Comparison of ENCODE assay signal across 14 cellular contexts in genomic region chr1:169090900-169091311, GRCh38. TPM values are rescaled to one million over a fixed set of nuclear protein-coding genes. Genes with fewer than 3 reads are reported as not detected.
DNase-seq lines count a peak whose midpoint lies in the region; ATAC-seq, FAIRE-seq and TF ChIP-seq lines count a peak whose summit lies in the region.
"Had no signal": no experiment of that assay in that cellular context is flagged by ENCODE, and none has a peak within 500 bp of the region (broad histone marks: within the 10 kb centered on the region; RNA-seq: fewer than 3 reads in every experiment).

No MANE protein-coding gene starts in this region.

- H3K4me3 ChIP-seq in H1 (ENCODE audit: extremely low read depth in 1 of 4, insufficient read depth in 2 of 4, low read depth in 3 of 4, low read length in 4 of 4), result no peak overlapping the region
- H3K4me3 ChIP-seq: lower lobe of right lung, MG63 had no signal

- no peak for TF ChIP-seq CTCF in H1 (IDR thresholded peaks at IDR 0.05; ENCODE audit: control extremely low read depth in 1 of 3, insufficient read depth in 1 of 3, low read depth in 1 of 3, low read length in 3 of 3)
- TF ChIP-seq CTCF in progenitor cell of endocrine pancreas (IDR thresholded peaks at IDR 0.05; ENCODE audit: unreplicated experiment), result no peak

- DNase-seq in H1 (ENCODE audit: low read depth in 1 of 2, low spot score in 2 of 2), result no peak
- no peak for DNase-seq in activated CD4-positive, alpha-beta memory T cell treated with anti-CD3 and anti-CD28 coated beads for 36 hours
- no peak for DNase-seq in progenitor cell of endocrine pancreas (ENCODE audit: low spot score, unreplicated experiment)
- no peak for DNase-seq in NCI-H748 treated with DMSO at 0.1 percent for 48 hours (lab: John Stamatoyannopoulos, UW)
- DNase-seq in central memory CD4-positive, alpha-beta T cell, result no peak
- DNase-seq: BE2C, lower lobe of right lung, MG63 had no signal

- no peak for TF ChIP-seq POLR2A in H1 (IDR thresholded peaks at IDR 0.05; ENCODE audit: control extremely low read depth in 1 of 2, low read depth in 2 of 2, low read length in 2 of 2)

- H2AK5ac ChIP-seq in H1 (ENCODE audit: low read depth, low read length), result no peak overlapping the region

- no peak overlapping the region for H3K14ac ChIP-seq in H1 (ENCODE audit: insufficient read length)

- H2BK15ac ChIP-seq in H1 (ENCODE audit: low read length), result no peak overlapping the region

- H3K79me1 ChIP-seq in H1 (ENCODE audit: low read depth, low read length), result no peaks in the 10 kb centered on the region

- H4K5ac ChIP-seq in H1 (ENCODE audit: insufficient read length, low read depth, low read length), result no peak overlapping the region

- no peak overlapping the region for H3K23ac ChIP-seq in H1 (ENCODE audit: insufficient read length)

- intact Hi-C loops in activated CD4-positive, alpha-beta memory T cell treated with anti-CD3 and anti-CD28 coated beads for 36 hours (cut with micrococcal nuclease), result no loop called here

- no peak overlapping the region for H3K27ac ChIP-seq in H1 (ENCODE audit: low read depth, low read length)
- H3K27ac ChIP-seq: lower lobe of right lung had no signal

- no peak overlapping the region for H4K91ac ChIP-seq in H1 (replicated peaks; ENCODE audit: insufficient read length, low read length)

- H2BK12ac ChIP-seq in H1 (ENCODE audit: low read depth, low read length), result no peak overlapping the region

- POLR2A ChIA-PET in H1 (lab: Charles Lee; ENCODE audit: partially characterized antibody), result interaction anchor here (1.4 to 4.1 kb wide), 2 partner anchors 9 to 15 kb away, joined by 3 to 20 read pairs; partner anchors contain the start of gene ATP1B1
- POLR2A ChIA-PET in activated CD4-positive, alpha-beta memory T cell treated with anti-CD3 and anti-CD28 coated beads for 36 hours (lab: Charles Lee), result no interaction called here

- no peak overlapping the region for H3K18ac ChIP-seq in H1 (ENCODE audit: extremely low read depth, low read length)

- no peak for FAIRE-seq in H1 (lab: Jason Lieb, UNC)
- FAIRE-seq: G401.6, TTC549 had no signal

- WGBS in H1 (ENCODE audit: extremely low coverage in 1 of 2, insufficient coverage in 1 of 2, insufficient read length in 1 of 2, insufficient replicate concordance in 2 of 2, low coverage in 1 of 2, low lambda C conversion rate in 2 of 2, missing lambda C conversion rate in 1 of 2), 2 experiments, result 84% methylated on average over 4 of the region's 4 CpGs; no CpG with 5 or more reads in 1 of the 2 experiments

- H2BK20ac ChIP-seq in H1 (ENCODE audit: low read length), result no peak overlapping the region

- TF ChIP-seq RAD21 in H1 (IDR thresholded peaks at IDR 0.05 in 1 of 2, conservative IDR thresholded peaks at IDR 0.05 in 1 of 2; ENCODE audit: low read depth in 2 of 2, low read length in 2 of 2), result no peak

- H3K23me2 ChIP-seq in H1 (ENCODE audit: low read depth, low read length), result no peaks in the 10 kb centered on the region

- no peaks in the 10 kb centered on the region for H3K27me3 ChIP-seq in H1 (replicated peaks in 1 of 4; ENCODE audit: control insufficient read depth in 3 of 4, extremely low read depth in 1 of 4, insufficient read depth in 3 of 4, low read length in 3 of 4)
- H3K27me3 ChIP-seq: BE2C, MG63 had no signal

- H3K36me3 Mint-ChIP-seq in activated CD4-positive, alpha-beta memory T cell treated with anti-CD3 and anti-CD28 coated beads for 36 hours, result no peaks in the 10 kb centered on the region
- H3K36me3 Mint-ChIP-seq in progenitor cell of endocrine pancreas (ENCODE audit: insufficient read depth), result no peaks in the 10 kb centered on the region

- H2BK5ac ChIP-seq in H1 (ENCODE audit: low read depth, low read length), result no peak overlapping the region

- H3K36me3 ChIP-seq in H1 (ENCODE audit: control insufficient read depth in 2 of 4, insufficient read depth in 4 of 4, low read length in 3 of 4), result no peaks in the 10 kb centered on the region
- H3K36me3 ChIP-seq: BE2C, lower lobe of right lung, MG63 had no signal

- H3K9me3 ChIP-seq in H1 (ENCODE audit: insufficient read depth in 2 of 2, low read depth in 1 of 2, low read length in 1 of 2), result no peaks in the 10 kb centered on the region
- H3K9me3 ChIP-seq: BE2C, lower lobe of right lung, MG63 had no signal

- ATAC-seq in GM18520 (IDR thresholded peaks at IDR 0.05; ENCODE audit: unreplicated experiment) (peak; percentile 35), GM21423 (IDR thresholded peaks at IDR 0.05; ENCODE audit: unreplicated experiment) (peak; percentile 44), HG03064 (IDR thresholded peaks at IDR 0.05; ENCODE audit: low read depth, unreplicated experiment) (peak; percentile 15)
- ATAC-seq: lower lobe of right lung had no signal

- peaks cover 14% of the 10 kb centered on the region for H3K27me3 Mint-ChIP-seq in activated CD4-positive, alpha-beta memory T cell treated with anti-CD3 and anti-CD28 coated beads for 36 hours
- peaks cover 3% of the 10 kb centered on the region for H3K27me3 Mint-ChIP-seq in progenitor cell of endocrine pancreas

- no peak overlapping the region for H3K56ac ChIP-seq in H1 (replicated peaks; ENCODE audit: insufficient read length, low read depth, low read length)

- H3K27ac Mint-ChIP-seq in activated CD4-positive, alpha-beta memory T cell treated with anti-CD3 and anti-CD28 coated beads for 36 hours, result no peak overlapping the region
- no peak overlapping the region for H3K27ac Mint-ChIP-seq in progenitor cell of endocrine pancreas
- H3K27ac Mint-ChIP-seq: activated T-helper 17 cell treated with anti-CD3 and anti-CD28 coated beads, Interleukin-2, amount 50 U/mL, for 72 hours had no signal

- CTCF ChIA-PET in H1 (lab: Charles Lee; ENCODE audit: partially characterized antibody), result interaction anchor here (1.0 to 1.5 kb wide), 5 partner anchors 10 to 25 kb away, joined by 3 to 6 read pairs (median 3); no protein-coding TSS in a partner anchor
- CTCF ChIA-PET in activated CD4-positive, alpha-beta memory T cell treated with anti-CD3 and anti-CD28 coated beads for 36 hours (lab: Charles Lee), result interaction anchor here (1.1 kb wide), 1 partner anchor 25 kb away, joined by 4 read pairs; no protein-coding TSS in a partner anchor

- no peak overlapping the region for H3K4me2 ChIP-seq in H1 (ENCODE audit: insufficient read depth in 1 of 2, low read depth in 2 of 2, low read length in 2 of 2)

- H3K4me3 Mint-ChIP-seq in activated CD4-positive, alpha-beta memory T cell treated with anti-CD3 and anti-CD28 coated beads for 36 hours, result no peak overlapping the region
- no peak overlapping the region for H3K4me3 Mint-ChIP-seq in progenitor cell of endocrine pancreas (ENCODE audit: low read depth)
- H3K4me3 Mint-ChIP-seq: activated T-helper 17 cell treated with anti-CD3 and anti-CD28 coated beads, Interleukin-2, amount 50 U/mL, for 72 hours had no signal

- H2AFZ ChIP-seq in H1 (ENCODE audit: low read length), result peak overlapping the region; percentile 91

- H4K8ac ChIP-seq in H1 (ENCODE audit: extremely low read depth, insufficient read depth, low read length), result no peak overlapping the region

- H3K9me3 Mint-ChIP-seq in activated CD4-positive, alpha-beta memory T cell treated with anti-CD3 and anti-CD28 coated beads for 36 hours, result peaks cover 4% of the 10 kb centered on the region
- H3K9me3 Mint-ChIP-seq in progenitor cell of endocrine pancreas (ENCODE audit: low read depth), result no peaks in the 10 kb centered on the region

- H3K79me2 ChIP-seq in H1 (ENCODE audit: control insufficient read depth in 1 of 2, insufficient read depth in 2 of 2, low read length in 2 of 2), result no peaks in the 10 kb centered on the region

- no peaks in the 10 kb centered on the region for H4K20me1 ChIP-seq in H1 (replicated peaks in 1 of 2; ENCODE audit: control insufficient read depth in 1 of 2, insufficient read depth in 2 of 2, low read length in 2 of 2)

- TF ChIP-seq EP300 in H1 (IDR thresholded peaks at IDR 0.05; ENCODE audit: borderline replicate concordance in 1 of 2, low read depth in 2 of 2, low read length in 2 of 2), result no peak

- H2BK120ac ChIP-seq in H1 (replicated peaks; ENCODE audit: low read depth, low read length), result no peak overlapping the region

- peaks cover 13% of the 10 kb centered on the region for H3K4me1 Mint-ChIP-seq in activated CD4-positive, alpha-beta memory T cell treated with anti-CD3 and anti-CD28 coated beads for 36 hours (ENCODE audit: low read depth)
- peaks cover 34% of the 10 kb centered on the region for H3K4me1 Mint-ChIP-seq in progenitor cell of endocrine pancreas (ENCODE audit: low read depth)

- no peak overlapping the region for H3K9ac ChIP-seq in H1 (replicated peaks in 1 of 4; ENCODE audit: extremely low read depth in 1 of 4, low read depth in 3 of 4, low read length in 3 of 4)

- peaks cover 0 to 3% (median 0%) of the 10 kb centered on the region in 4 experiments; a peak in 1 of 7 replicates for H3K4me1 ChIP-seq in H1 (replicated peaks in 1 of 4; ENCODE audit: control insufficient read depth in 3 of 4, insufficient read depth in 4 of 4, low read length in 3 of 4)
- H3K4me1 ChIP-seq: lower lobe of right lung had no signal

- no peak overlapping the region for H3K4ac ChIP-seq in H1 (replicated peaks; ENCODE audit: insufficient read length, low read depth, low read length)

TF ChIP-seq in H1, 55 proteins besides CTCF, POLR2A, EP300 and RAD21 (continues in another document):
- no peak for TF ChIP-seq BACH1 (IDR thresholded peaks at IDR 0.05; ENCODE audit: low read length)
- no peak for TF ChIP-seq TCF12 (IDR thresholded peaks at IDR 0.05; ENCODE audit: low read depth, low read length)
- TF ChIP-seq JUND (IDR thresholded peaks at IDR 0.05; ENCODE audit: low read length), result no peak
- no peak for TF ChIP-seq ZNF274 (IDR thresholded peaks at IDR 0.05; ENCODE audit: borderline replicate concordance, extremely low read depth, low read length)
- TF ChIP-seq POU5F1 (IDR thresholded peaks at IDR 0.05; ENCODE audit: low read depth, low read length), result no peak
- no peak for TF ChIP-seq KDM4A (IDR thresholded peaks at IDR 0.05; ENCODE audit: low read depth, low read length, severe bottlenecking)
- TF ChIP-seq NANOG (IDR thresholded peaks at IDR 0.05; ENCODE audit: insufficient read depth, low read depth, low read length, poor library complexity, severe bottlenecking), result no peak
- TF ChIP-seq SRF (IDR thresholded peaks at IDR 0.05; ENCODE audit: low read depth, low read length), result no peak
- TF ChIP-seq TAF1 (IDR thresholded peaks at IDR 0.05; ENCODE audit: low read depth, low read length), result no peak

RNA-seq across cellular contexts. Expression of gene ATP1B1, which starts 15.6 kb away (rescaled TPM):
- 76.4 and 76.5 TPM in 2 replicates for total RNA-seq in H1 (2021; fragmentation: NEBNext Ultra II Directional; extraction: Animal tissue kit (Norgen Biotek cat#: 25700))
- polyA plus RNA-seq in H1 (2011; rRNA removed), result 10.1 and 16.3 TPM in 2 replicates
- 17.7 TPM for polyA plus RNA-seq in H1 (2011; cell fraction: cytosol; rRNA removed)
- 7.5 TPM for polyA plus RNA-seq in H1 (2011; cell fraction: nucleus; rRNA removed)
- polyA plus RNA-seq in H1 (2012, experiment 1 of 2), result 29.3 to 39.3 TPM (median 31.3 TPM) in 4 replicates
- 10.7 TPM for polyA plus RNA-seq in H1 (2012, experiment 2 of 2)
- polyA plus RNA-seq in H1 (2013, experiment 1 of 2), result 111 TPM
- 132 TPM for polyA plus RNA-seq in H1 (2013, experiment 2 of 2)
- 19.5 and 20.0 TPM in 2 replicates for polyA minus RNA-seq in H1 (2011; rRNA and poly(A)+ RNA removed)
- polyA minus RNA-seq in H1 (2011; cell fraction: cytosol; rRNA and poly(A)+ RNA removed), result 29.3 TPM
- 19.0 TPM for polyA minus RNA-seq in H1 (2011; cell fraction: nucleus; rRNA and poly(A)+ RNA removed)
- total RNA-seq in activated CD4-positive, alpha-beta memory T cell treated with anti-CD3 and anti-CD28 coated beads for 36 hours, result 1 to 10 TPM; 7.7 to 8.3 TPM
- total RNA-seq in progenitor cell of endocrine pancreas, result 108 and 120 TPM in 2 replicates
